ENCODE assay signal across 13 cellular contexts in genomic region chr12:116551952-116552749, GRCh38. TPM values are rescaled to one million over a fixed set of nuclear protein-coding genes. Genes with fewer than 3 reads are reported as not detected.
DNase-seq lines count a peak whose midpoint lies in the region; ATAC-seq and TF ChIP-seq lines count a peak whose summit lies in the region.
"Had no signal": no experiment of that assay in that cellular context is flagged by ENCODE, and none has a peak within 500 bp of the region (broad histone marks: within the 10 kb centered on the region; RNA-seq: fewer than 3 reads in every experiment).

No MANE protein-coding gene starts in this region.

- H3K4me3 ChIP-seq in trophoblast cell (ENCODE audit: low read depth, low read length) (no peak overlapping the region), uterus (no peak overlapping the region)

- no peak overlapping the region for H3K9ac ChIP-seq in trophoblast cell (ENCODE audit: low read length)
- H3K9ac ChIP-seq: KMS-11 had no signal

- H3K4me3 Mint-ChIP-seq in effector memory CD8-positive, alpha-beta T cell: no peak overlapping the region
- no peak overlapping the region for H3K4me3 Mint-ChIP-seq in Calu3 (ENCODE audit: low read depth, unreplicated experiment)

- no peaks in the 10 kb centered on the region for H3K79me1 ChIP-seq in trophoblast cell (ENCODE audit: low read length)

- H3K9me3 Mint-ChIP-seq in effector memory CD8-positive, alpha-beta T cell: no peaks in the 10 kb centered on the region
- no peaks in the 10 kb centered on the region for H3K9me3 Mint-ChIP-seq in Calu3 (ENCODE audit: low read depth, unreplicated experiment)

- no peak overlapping the region for H4K8ac ChIP-seq in trophoblast cell (ENCODE audit: low read depth, low read length)

- H3K27ac ChIP-seq in trophoblast cell (ENCODE audit: low read depth, low read length) (no peak overlapping the region), uterus (no peak overlapping the region)
- H3K27ac ChIP-seq: KMS-11 had no signal

- H3K4me1 ChIP-seq in trophoblast cell (ENCODE audit: control insufficient read depth in 1 of 2, insufficient read depth in 2 of 2, low read length in 2 of 2) (no peaks in the 10 kb centered on the region), uterus (no peaks in the 10 kb centered on the region)

- no TSS peak for BruUV-seq in Calu3 (replicated peaks; lab: Mats Ljungman, UMichigan)

- H2BK5ac ChIP-seq in trophoblast cell (ENCODE audit: low read depth, low read length, poor library complexity): no peak overlapping the region

- H3K14ac ChIP-seq in trophoblast cell (ENCODE audit: low read length): no peak overlapping the region

- intact Hi-C loops in Calu3 (cut with micrococcal nuclease; ENCODE audit: unreplicated experiment) (no loop called here), uterus (cut with DNase I; ENCODE audit: low total_unique reads) (no loop called here)

- H4K91ac ChIP-seq in trophoblast cell (ENCODE audit: low read depth, low read length): no peak overlapping the region

- no peak overlapping the region for H3K4ac ChIP-seq in trophoblast cell (ENCODE audit: low read depth, low read length)

- DNase-seq in GM03348 (ENCODE audit: low spot score) (peak; percentile 42), NOMO-1 treated with dmso at 0.1 percent for 144 hours (lab: John Stamatoyannopoulos, UW; ENCODE audit: unreplicated experiment) (peak; percentile 72), trophoblast cell (peak; percentile 22 to 42), Calu3 (no peak), uterus (no peak)
- DNase-seq in effector memory CD8-positive, alpha-beta T cell: no peak
- DNase-seq in stimulated activated naive CD4-positive, alpha-beta T cell (lab: John Stamatoyannopoulos, UW): no peak
- DNase-seq: activated naive CD4-positive, alpha-beta T cell; GDM1; mesendoderm; NCI-H748 treated with DMSO at 0.1 percent for 48 hours had no signal

- no peaks in the 10 kb centered on the region for H3K4me1 Mint-ChIP-seq in effector memory CD8-positive, alpha-beta T cell (ENCODE audit: low read depth in 2 of 2)
- no peaks in the 10 kb centered on the region for H3K4me1 Mint-ChIP-seq in Calu3 (ENCODE audit: low read depth, unreplicated experiment)

- peaks cover 17 to 20% of the 10 kb centered on the region in 2 donors for H3K27me3 Mint-ChIP-seq in effector memory CD8-positive, alpha-beta T cell
- peaks cover 16% of the 10 kb centered on the region for H3K27me3 Mint-ChIP-seq in Calu3 (ENCODE audit: unreplicated experiment)

- H3K4me2 ChIP-seq in trophoblast cell (ENCODE audit: low read length): no peak overlapping the region
- H3K4me2 ChIP-seq: KMS-11 had no signal

- H2AFZ ChIP-seq in trophoblast cell (ENCODE audit: insufficient read depth, low read length, poor library complexity): no peak overlapping the region

- no peak overlapping the region for H4K12ac ChIP-seq in trophoblast cell (ENCODE audit: low read depth, low read length)

- no peaks in the 10 kb centered on the region for H3K79me2 ChIP-seq in trophoblast cell (ENCODE audit: control insufficient read depth, insufficient read depth, low read length, poor library complexity)

- CTCF ChIA-PET in Calu3 (lab: Charles Lee): interaction anchor here (1.1 kb wide), 1 partner anchor 12 kb away, joined by 4 read pairs; no protein-coding TSS in a partner anchor

- no peak overlapping the region for H2BK120ac ChIP-seq in trophoblast cell (ENCODE audit: insufficient read depth, low read length, poor library complexity)

- no peak overlapping the region for H2BK12ac ChIP-seq in trophoblast cell (ENCODE audit: low read length)

- no peak overlapping the region for H3K23ac ChIP-seq in trophoblast cell (ENCODE audit: low read length)

- H3K36me3 Mint-ChIP-seq in effector memory CD8-positive, alpha-beta T cell (ENCODE audit: insufficient read depth): no peaks in the 10 kb centered on the region
- H3K36me3 Mint-ChIP-seq in Calu3 (ENCODE audit: insufficient read depth, unreplicated experiment): no peaks in the 10 kb centered on the region

- H3K9me3 ChIP-seq in trophoblast cell (ENCODE audit: insufficient read depth, low read depth, low read length) (no peaks in the 10 kb centered on the region), uterus (no peaks in the 10 kb centered on the region)

- WGBS in trophoblast cell (ENCODE audit: extremely low coverage, insufficient coverage, insufficient read length): no CpG with 5 or more reads among the region's 15 CpGs

- H3K27ac Mint-ChIP-seq in effector memory CD8-positive, alpha-beta T cell: no peak overlapping the region
- H3K27ac Mint-ChIP-seq in Calu3 (ENCODE audit: unreplicated experiment): no peak overlapping the region

- H3K18ac ChIP-seq in trophoblast cell (ENCODE audit: low read length): no peak overlapping the region

- TF ChIP-seq CTCF in Calu3 (IDR thresholded peaks at IDR 0.05; ENCODE audit: unreplicated experiment) (no peak), uterus (IDR thresholded peaks at IDR 0.05) (no peak)

- TF ChIP-seq POLR2A in uterus (IDR thresholded peaks at IDR 0.05): no peak

- H3K36me3 ChIP-seq in trophoblast cell (ENCODE audit: control insufficient read depth in 1 of 2, insufficient read depth in 2 of 2, low read length in 2 of 2) (no peaks in the 10 kb centered on the region), uterus (no peaks in the 10 kb centered on the region)

- H3K27me3 ChIP-seq in trophoblast cell (ENCODE audit: insufficient read depth, low read length): no peaks in the 10 kb centered on the region
- H3K27me3 ChIP-seq in uterus: no peaks in the 10 kb centered on the region

- ATAC-seq in effector memory CD8-positive, alpha-beta T cell (replicated peaks): peak; percentile 27
- no peak for ATAC-seq in GM19463 (IDR thresholded peaks at IDR 0.05; ENCODE audit: unreplicated experiment)

- H2AK5ac ChIP-seq in trophoblast cell (ENCODE audit: low read length): no peak overlapping the region

RNA-seq across cellular contexts. Expression of gene MAP1LC3B2, which starts 7.0 kb away (rescaled TPM):
- polyA plus RNA-seq in trophoblast cell (2013): 0.28 and 0.31 TPM in 2 replicates
- total RNA-seq in Calu3 (2022): 0.91 and 0.97 TPM in 2 replicates
- 1 to 10 TPM in 2 of 4 donors, not detected in 2; 1.8 to 3.6 TPM for total RNA-seq in uterus

Comparison
In these comparisons a context has a peak if more than half of its experiments do, and no peak if none do; other contexts are left out.
1. DNase-seq: peak in GM03348 (single experiment), NOMO-1 treated with dmso at 0.1 percent for 144 hours (single experiment) and trophoblast cell (2 of 2); none in effector memory CD8-positive, alpha-beta T cell (0 of 3), stimulated activated naive CD4-positive, alpha-beta T cell (0 of 6), Calu3 (single experiment) and uterus (0 of 2).